In genomic region chr13:95677564-95678386, GRCh38 we compare ENCODE assay signal across 8 cellular contexts. TPM values are rescaled to one million over a fixed set of nuclear protein-coding genes. Genes with fewer than 3 reads are reported as not detected.
DNase-seq lines count a peak whose midpoint lies in the region; ATAC-seq and TF ChIP-seq lines count a peak whose summit lies in the region.

No MANE protein-coding gene starts in this region.

- no peaks in the 10 kb centered on the region for H3K27me3 ChIP-seq in right lobe of liver
- no peaks in the 10 kb centered on the region for H3K27me3 ChIP-seq in thoracic aorta (replicated peaks; ENCODE audit: insufficient read depth)

- TF ChIP-seq CTCF in cardiac fibroblast (IDR thresholded peaks at IDR 0.05; ENCODE audit: low read depth, low read length) (no peak), right lobe of liver (IDR thresholded peaks at IDR 0.05) (no peak), thoracic aorta (IDR thresholded peaks at IDR 0.05) (no peak)

- H3K27ac ChIP-seq in right lobe of liver (peak overlapping the region; percentile 91 to 94 (median 92)), thoracic aorta (peak overlapping the region; percentile 98 to 99)

- peaks cover 15% of the 10 kb centered on the region for H3K36me3 Mint-ChIP-seq in activated CD8-positive, alpha-beta memory T cell treated with anti-CD3 and anti-CD28 coated beads, Interleukin-2, amount 10 ng/mL, durations not matched to agents 7 days and 5 days

- no peak for TF ChIP-seq POLR2A in right lobe of liver (IDR thresholded peaks at IDR 0.05)

- H3K27me3 Mint-ChIP-seq in activated CD8-positive, alpha-beta memory T cell treated with anti-CD3 and anti-CD28 coated beads, Interleukin-2, amount 10 ng/mL, durations not matched to agents 7 days and 5 days: no peaks in the 10 kb centered on the region

- H3K9me3 Mint-ChIP-seq in activated CD8-positive, alpha-beta memory T cell treated with anti-CD3 and anti-CD28 coated beads, Interleukin-2, amount 10 ng/mL, durations not matched to agents 7 days and 5 days (ENCODE audit: low read depth): no peaks in the 10 kb centered on the region

- CTCF ChIA-PET in activated CD8-positive, alpha-beta memory T cell treated with anti-CD3 and anti-CD28 coated beads, Interleukin-2, amount 10 ng/mL, durations not matched to agents 7 days and 5 days (lab: Charles Lee): interaction anchor here (1.6 kb wide), 1 partner anchor 17 kb away, joined by 5 read pairs; no protein-coding TSS in a partner anchor

- peak overlapping the region; percentile 81 for H3K27ac Mint-ChIP-seq in activated CD8-positive, alpha-beta memory T cell treated with anti-CD3 and anti-CD28 coated beads, Interleukin-2, amount 10 ng/mL, durations not matched to agents 7 days and 5 days

- H3K36me3 ChIP-seq in right lobe of liver (no peaks in the 10 kb centered on the region), thoracic aorta (no peaks in the 10 kb centered on the region)

- peak overlapping the region; percentile 95 for H3K4me3 Mint-ChIP-seq in activated CD8-positive, alpha-beta memory T cell treated with anti-CD3 and anti-CD28 coated beads, Interleukin-2, amount 10 ng/mL, durations not matched to agents 7 days and 5 days

- no peak for ATAC-seq in activated CD8-positive, alpha-beta memory T cell treated with anti-CD3 and anti-CD28 coated beads, Interleukin-2, amount 10 ng/mL, durations not matched to agents 7 days and 5 days
- ATAC-seq in right lobe of liver (peak in 1 of 4 donors; percentile 5), thoracic aorta (ENCODE audit: insufficient number of reproducible peaks, low FRiP score, low read depth) (peak; percentile 9), HG03039 (IDR thresholded peaks at IDR 0.05; ENCODE audit: unreplicated experiment) (no peak)

- H3K4me3 ChIP-seq in cardiac fibroblast (replicated peaks in 1 of 2; ENCODE audit: low read depth in 2 of 2, low read length in 2 of 2) (peak overlapping the region; percentile 87 to 94), right lobe of liver (peak overlapping the region; percentile 84 to 85 (median 85)), thoracic aorta (peak overlapping the region; percentile 99)

- intact Hi-C loops in right lobe of liver (cut with DNase I): no loop called here

- no peaks in the 10 kb centered on the region for H3K9me3 ChIP-seq in right lobe of liver
- H3K9me3 ChIP-seq in thoracic aorta: no peaks in the 10 kb centered on the region

- H3K4me1 ChIP-seq in right lobe of liver (peaks cover 0 to 47% (median 13%) of the 10 kb centered on the region in 4 donors), thoracic aorta (ENCODE audit: control insufficient read depth in 1 of 2, low read depth in 2 of 2) (peaks cover 32 to 46% of the 10 kb centered on the region in 2 donors)

- no peak for DNase-seq in activated CD8-positive, alpha-beta memory T cell treated with anti-CD3 and anti-CD28 coated beads, Interleukin-2, amount 10 ng/mL, durations not matched to agents 7 days and 5 days
- DNase-seq in activated CD8-positive, alpha-beta memory T cell treated with anti-CD3 and anti-CD28 coated beads, Interleukin-2, amount 50 U/mL, for 48 hours: no peak
- DNase-seq in NCI-H526 treated with DMSO at 0.1 percent for 48 hours (lab: John Stamatoyannopoulos, UW) (peak; percentile 56), cardiac fibroblast (ENCODE audit: low read depth in 2 of 2) (peak; percentile 17 to 34), right lobe of liver (peak in 1 of 3 donors; percentile 71), thoracic aorta (ENCODE audit: low spot score) (no peak), SKM-1 treated with dmso at 0.1 percent for 144 hours (lab: John Stamatoyannopoulos, UW; ENCODE audit: unreplicated experiment) (no peak)

- WGBS in right lobe of liver (ENCODE audit: insufficient coverage, low coverage, low lambda C conversion rate, missing lambda C conversion rate): 0% methylated on average over 23 of the region's 31 CpGs

- peaks cover 38% of the 10 kb centered on the region for H3K4me1 Mint-ChIP-seq in activated CD8-positive, alpha-beta memory T cell treated with anti-CD3 and anti-CD28 coated beads, Interleukin-2, amount 10 ng/mL, durations not matched to agents 7 days and 5 days

RNA-seq across cellular contexts. Expression of gene DNAJC3, which starts 0.8 kb away (rescaled TPM):
- total RNA-seq in activated CD8-positive, alpha-beta memory T cell treated with anti-CD3 and anti-CD28 coated beads, Interleukin-2, amount 10 ng/mL, durations not matched to agents 7 days and 5 days: 10 to 100 TPM; 13.0 to 21.0 TPM
- 10 to 100 TPM; 49.0 to 64.3 (median 51.7) TPM for total RNA-seq in right lobe of liver
- total RNA-seq in thoracic aorta: 10 to 100 TPM; 63.4 to 90.1 TPM

RNA-seq across cellular contexts. Expression of gene DZIP1, which starts 33.3 kb away (rescaled TPM):
- 1 to 10 TPM in 1 of 2 experiments, under 1 TPM in 1; 0.26 to 1.3 TPM for total RNA-seq in activated CD8-positive, alpha-beta memory T cell treated with anti-CD3 and anti-CD28 coated beads, Interleukin-2, amount 10 ng/mL, durations not matched to agents 7 days and 5 days
- total RNA-seq in right lobe of liver (1 to 10 TPM in 2 of 6 experiments, under 1 TPM in 4; 0.59 to 1.5 (median 0.94) TPM), thoracic aorta (10 to 100 TPM; 24.5 to 26.0 TPM)

Comparison
In these comparisons a context has a peak if more than half of its experiments do, and no peak if none do; other contexts are left out.
1. DNase-seq: peak in NCI-H526 treated with DMSO at 0.1 percent for 48 hours (single experiment) and cardiac fibroblast (2 of 2); none in activated CD8-positive, alpha-beta memory T cell treated with anti-CD3 and anti-CD28 coated beads, Interleukin-2, amount 10 ng/mL, durations not matched to agents 7 days and 5 days (single experiment), activated CD8-positive, alpha-beta memory T cell treated with anti-CD3 and anti-CD28 coated beads, Interleukin-2, amount 50 U/mL, for 48 hours (single experiment), thoracic aorta (single experiment) and SKM-1 treated with dmso at 0.1 percent for 144 hours (single experiment).
2. RNA of gene DZIP1, which starts 33.3 kb away (total RNA-seq): 24.5 to 26.0 TPM in thoracic aorta; 0.26 to 1.3 TPM in activated CD8-positive, alpha-beta memory T cell treated with anti-CD3 and anti-CD28 coated beads, Interleukin-2, amount 10 ng/mL, durations not matched to agents 7 days and 5 days and 0.59 to 1.5 TPM in right lobe of liver; every median in the first group is over 10 times any median in the second.
3. Peak in every context shown above with its lines, with median percentiles within 50 percentile points of each other: H3K4me3 ChIP-seq.